40 cellular contexts compared by ENCODE assay signal in genomic region chr15:101353240-101353639, GRCh38.
"Had no signal": no experiment of that assay in that cellular context is flagged by ENCODE, and none has a peak within 500 bp of the region (broad histone marks: within the 10 kb centered on the region; RNA-seq: fewer than 3 reads in every experiment).

No MANE protein-coding gene starts in this region.

- H3K36me3 Mint-ChIP-seq: activated naive CD4-positive, alpha-beta T cell treated with anti-CD3 and anti-CD28 coated beads, Interleukin-2, amount 50 U/mL, for 24 hours; activated naive CD8-positive, alpha-beta T cell treated with anti-CD3 and anti-CD28 coated beads for 36 hours had no signal

- ATAC-seq: activated CD4-positive, CD25-positive, alpha-beta regulatory T cell treated with anti-CD3 and anti-CD28 coated beads, Interleukin-2, amount 50 U/mL, for 24 hours; activated CD8-positive, alpha-beta T cell treated with anti-CD3 and anti-CD28 coated beads for 36 hours; activated naive CD8-positive, alpha-beta T cell treated with anti-CD3 and anti-CD28 coated beads, Interleukin-2, amount 50 U/mL, for 24 hours; body of pancreas; gastroesophageal sphincter; heart right ventricle; T-helper 17 cell had no signal

- H3K27ac ChIP-seq: adrenal gland, body of pancreas, cardiac muscle cell, coronary artery, epithelial cell of prostate, esophagus squamous epithelium, gastroesophageal sphincter, heart right ventricle, WERI-Rb-1 had no signal

- FAIRE-seq: endometrium, endothelial cell of umbilical vein had no signal

- H3K27ac Mint-ChIP-seq: activated B cell treated with CpG ODN at 0.5 μM for 24 hours; activated CD8-positive, alpha-beta T cell treated with anti-CD3 and anti-CD28 coated beads for 36 hours; activated naive CD4-positive, alpha-beta T cell treated with anti-CD3 and anti-CD28 coated beads for 36 hours; activated naive CD4-positive, alpha-beta T cell treated with anti-CD3 and anti-CD28 coated beads, Interleukin-2, amount 50 U/mL, for 24 hours; activated naive CD8-positive, alpha-beta T cell treated with anti-CD3 and anti-CD28 coated beads for 36 hours; activated naive CD8-positive, alpha-beta T cell treated with anti-CD3 and anti-CD28 coated beads, Interleukin-2, amount 50 U/mL, for 24 hours; activated T-helper 1 cell treated with anti-CD3 and anti-CD28 coated beads, Interleukin-12 subunit alpha, Interleukin-12 subunit beta, Interleukin-2, Interleukin-4 antibody, amounts not matched to agents 30 ng/mL and 10 ng/mL and 1 ng/mL, durations not matched to agents 14 hours and 24 hours and 36 hours; activated T-helper 2 cell treated with anti-CD3 and anti-CD28 coated beads, Interferon-gamma antibody, Interleukin-2, Interleukin-4, amounts not matched to agents 10 μg/mL and 5 μg/mL and 100 μg/mL, durations not matched to agents 14 hours and 24 hours and 36 hours; dendritic cell treated with granulocyte-macrophage colony-stimulating factor and Interleukin-4, amounts not matched to agents 40 ng/mL and 50 ng/mL, for 4 days; T-helper 17 cell; T-helper 2 cell treated with Interferon-gamma antibody and Interleukin-4, amounts not matched to agents 5 μg/mL and 100 μg/mL, for 36 hours had no signal

- H3K27me3 Mint-ChIP-seq: activated naive CD4-positive, alpha-beta T cell treated with anti-CD3 and anti-CD28 coated beads, Interleukin-2, amount 50 U/mL, for 24 hours; activated naive CD8-positive, alpha-beta T cell treated with anti-CD3 and anti-CD28 coated beads, Interleukin-2, amount 50 U/mL, for 24 hours had no signal

- H3K4me1 Mint-ChIP-seq: activated B cell treated with CpG ODN at 0.5 μM for 24 hours; activated naive CD4-positive, alpha-beta T cell treated with anti-CD3 and anti-CD28 coated beads, Interleukin-2, amount 50 U/mL, for 24 hours; activated naive CD8-positive, alpha-beta T cell treated with anti-CD3 and anti-CD28 coated beads for 36 hours; activated naive CD8-positive, alpha-beta T cell treated with anti-CD3 and anti-CD28 coated beads, Interleukin-2, amount 50 U/mL, for 24 hours; T-helper 17 cell had no signal

- H3K27me3 ChIP-seq: adrenal gland, body of pancreas, cardiac muscle cell, gastroesophageal sphincter, heart right ventricle had no signal

- H3K4me1 ChIP-seq: adrenal gland, gastroesophageal sphincter had no signal

- H3K9me3 ChIP-seq: adrenal gland, body of pancreas, esophagus squamous epithelium, gastroesophageal sphincter, heart right ventricle had no signal

- H3K36me3 ChIP-seq: adrenal gland, cardiac muscle cell, esophagus squamous epithelium, gastroesophageal sphincter, WERI-Rb-1 had no signal

- H3K4me3 Mint-ChIP-seq: activated B cell treated with CpG ODN at 0.5 μM for 24 hours; activated CD8-positive, alpha-beta T cell treated with anti-CD3 and anti-CD28 coated beads for 36 hours; activated naive CD4-positive, alpha-beta T cell treated with anti-CD3 and anti-CD28 coated beads for 36 hours; activated naive CD4-positive, alpha-beta T cell treated with anti-CD3 and anti-CD28 coated beads, Interleukin-2, amount 50 U/mL, for 24 hours; activated naive CD8-positive, alpha-beta T cell treated with anti-CD3 and anti-CD28 coated beads for 36 hours; activated naive CD8-positive, alpha-beta T cell treated with anti-CD3 and anti-CD28 coated beads, Interleukin-2, amount 50 U/mL, for 24 hours; activated T-helper 1 cell treated with anti-CD3 and anti-CD28 coated beads, Interleukin-12 subunit alpha, Interleukin-12 subunit beta, Interleukin-2, Interleukin-4 antibody, amounts not matched to agents 30 ng/mL and 10 ng/mL and 1 ng/mL, durations not matched to agents 14 hours and 24 hours and 36 hours; dendritic cell treated with granulocyte-macrophage colony-stimulating factor and Interleukin-4, amounts not matched to agents 40 ng/mL and 50 ng/mL, for 4 days; T-helper 17 cell; T-helper 2 cell treated with Interferon-gamma antibody and Interleukin-4, amounts not matched to agents 5 μg/mL and 100 μg/mL, for 36 hours had no signal

- H3K9me3 Mint-ChIP-seq: activated B cell treated with CpG ODN at 0.5 μM for 24 hours; activated CD8-positive, alpha-beta T cell treated with anti-CD3 and anti-CD28 coated beads for 36 hours; activated naive CD4-positive, alpha-beta T cell treated with anti-CD3 and anti-CD28 coated beads for 36 hours; activated naive CD4-positive, alpha-beta T cell treated with anti-CD3 and anti-CD28 coated beads, Interleukin-2, amount 50 U/mL, for 24 hours; activated naive CD8-positive, alpha-beta T cell treated with anti-CD3 and anti-CD28 coated beads for 36 hours; activated naive CD8-positive, alpha-beta T cell treated with anti-CD3 and anti-CD28 coated beads, Interleukin-2, amount 50 U/mL, for 24 hours; activated T-helper 1 cell treated with anti-CD3 and anti-CD28 coated beads, Interleukin-12 subunit alpha, Interleukin-12 subunit beta, Interleukin-2, Interleukin-4 antibody, amounts not matched to agents 30 ng/mL and 10 ng/mL and 1 ng/mL, durations not matched to agents 14 hours and 24 hours and 36 hours; activated T-helper 2 cell treated with anti-CD3 and anti-CD28 coated beads, Interferon-gamma antibody, Interleukin-2, Interleukin-4, amounts not matched to agents 10 μg/mL and 5 μg/mL and 100 μg/mL, durations not matched to agents 14 hours and 24 hours and 36 hours; dendritic cell treated with granulocyte-macrophage colony-stimulating factor and Interleukin-4, amounts not matched to agents 40 ng/mL and 50 ng/mL, for 4 days; T-helper 2 cell treated with Interferon-gamma antibody and Interleukin-4, amounts not matched to agents 5 μg/mL and 100 μg/mL, for 36 hours had no signal

- H3K4me3 ChIP-seq: adrenal gland, body of pancreas, cardiac muscle cell, coronary artery, dorsolateral prefrontal cortex, esophagus squamous epithelium, gastroesophageal sphincter, heart right ventricle had no signal

- DNase-seq: activated B cell treated with CpG ODN at 0.5 μM for 24 hours; activated CD4-positive, alpha-beta T cell treated with anti-CD3 and anti-CD28 coated beads for 48 hours; activated CD4-positive, alpha-beta T cell treated with anti-CD3 and anti-CD28 coated beads, Interleukin-2, amount 50 U/mL, for 1 hour; activated CD4-positive, alpha-beta T cell treated with anti-CD3 and anti-CD28 coated beads, Interleukin-2, amount 50 U/mL, for 48 hours; activated CD8-positive, alpha-beta memory T cell treated with anti-CD3 and anti-CD28 coated beads for 24 hours; activated CD8-positive, alpha-beta memory T cell treated with anti-CD3 and anti-CD28 coated beads, Interleukin-2, amount 50 U/mL, for 4 hours; activated CD8-positive, alpha-beta T cell treated with anti-CD3 and anti-CD28 coated beads for 36 hours; activated effector memory CD4-positive, alpha-beta T cell treated with anti-CD3 and anti-CD28 coated beads, Interleukin-2, amount 50 U/mL, for 16 hours; activated naive CD4-positive, alpha-beta T cell treated with anti-CD3 and anti-CD28 coated beads for 36 hours; activated naive CD8-positive, alpha-beta T cell treated with anti-CD3 and anti-CD28 coated beads for 36 hours; activated naive CD8-positive, alpha-beta T cell treated with anti-CD3 and anti-CD28 coated beads, Interleukin-2, amount 50 U/mL, for 24 hours; activated T-cell treated with anti-CD3 and anti-CD28 coated beads, Interleukin-2, amount 50 U/mL, for 1 hour; activated T-cell treated with anti-CD3 and anti-CD28 coated beads, Interleukin-2, amount 50 U/mL, for 48 hours; adrenal gland; amygdala; aorta; body of pancreas; central memory CD4-positive, alpha-beta T cell; cerebellar nuclear complex; dorsolateral prefrontal cortex; effector CD4-positive, alpha-beta T cell; esophagus squamous epithelium; foreskin melanocyte; heart right ventricle; T-helper 1 cell; T-helper 17 cell; T1000; WERI-Rb-1 had no signal
